ENCODE assay signal across 8 cellular contexts in the genomic region with DNA sequence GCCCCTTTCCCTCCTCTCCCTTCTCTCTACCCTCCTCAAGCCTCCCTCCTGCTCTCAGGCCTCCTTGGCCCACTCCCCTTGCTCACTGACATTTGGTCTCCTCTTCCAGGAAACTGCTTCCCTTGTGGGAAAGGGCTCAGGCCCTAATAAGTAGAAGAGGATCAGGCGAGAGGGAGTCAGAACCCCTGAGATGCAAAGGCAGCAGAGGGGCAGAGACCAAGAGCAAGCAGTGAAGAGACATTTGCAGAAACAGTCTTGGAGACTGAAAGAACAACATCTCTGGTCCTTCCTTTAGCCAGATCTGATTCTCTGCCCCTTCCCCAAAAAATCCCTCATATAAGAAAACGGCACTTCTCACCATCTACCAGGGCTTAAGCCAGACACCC. TPM values are rescaled to one million over a fixed set of nuclear protein-coding genes. Genes with fewer than 3 reads are reported as not detected.
A peak's percentile ranks its signal among the peaks of the same experiment; 100 is the strongest.
DNase-seq lines count a peak whose midpoint lies in the region; ATAC-seq, FAIRE-seq and TF ChIP-seq lines count a peak whose summit lies in the region.

No MANE protein-coding gene starts in this region.

- no peak for ATAC-seq in activated CD4-positive, alpha-beta T cell treated with anti-CD3 and anti-CD28 coated beads for 36 hours
- ATAC-seq in HG03045 (IDR thresholded peaks at IDR 0.05; ENCODE audit: unreplicated experiment), result no peak

- peak overlapping the region; percentile 72 for H3K4me2 ChIP-seq in keratinocyte (ENCODE audit: control insufficient read depth, extremely low read depth, insufficient read depth, low read depth, low read length)

- peaks cover 4% of the 10 kb centered on the region for H4K20me1 ChIP-seq in keratinocyte (ENCODE audit: control insufficient read depth, extremely low read depth, insufficient read depth, low read length)

- DNase-seq in activated CD4-positive, alpha-beta T cell treated with anti-CD3 and anti-CD28 coated beads for 36 hours, result peak; percentile 19
- no peak for DNase-seq in activated CD4-positive, alpha-beta T cell treated with anti-CD3 and anti-CD28 coated beads for 1 hour
- DNase-seq in adipocyte (ENCODE audit: low read depth), result peak; percentile 43
- no peak for DNase-seq in keratinocyte (ENCODE audit: low read depth, low spot score)
- DNase-seq in suprapubic skin (ENCODE audit: low spot score in 2 of 2), result no peak
- DNase-seq in SK-N-DZ (ENCODE audit: low spot score), result no peak
- no peak for DNase-seq in stimulated activated CD4-positive, alpha-beta T cell treated with anti-CD3 and anti-CD28 coated beads, Interleukin-15, amount 100 ng/mL, for 24 hours

- TF ChIP-seq POLR2A in suprapubic skin (IDR thresholded peaks at IDR 0.05), result no peak

- H3K9me3 Mint-ChIP-seq in activated CD4-positive, alpha-beta T cell treated with anti-CD3 and anti-CD28 coated beads for 36 hours (ENCODE audit: low read depth), result no peaks in the 10 kb centered on the region

- H3K4me1 ChIP-seq in adipocyte (ENCODE audit: control insufficient read depth, insufficient read depth, low read length) (peaks cover 47% of the 10 kb centered on the region), keratinocyte (ENCODE audit: control insufficient read depth, extremely low read depth, insufficient read depth, low read length) (peaks cover 24% of the 10 kb centered on the region), suprapubic skin (peaks cover 53% of the 10 kb centered on the region)

- H3K9me3 ChIP-seq in adipocyte (ENCODE audit: control insufficient read depth, low read length), result no peaks in the 10 kb centered on the region
- H3K9me3 ChIP-seq in keratinocyte (ENCODE audit: control insufficient read depth, low read depth, low read length), result no peaks in the 10 kb centered on the region
- no peaks in the 10 kb centered on the region for H3K9me3 ChIP-seq in suprapubic skin

- no peak overlapping the region for H2AFZ ChIP-seq in keratinocyte (ENCODE audit: control insufficient read depth, low read length)

- H3K27me3 ChIP-seq in adipocyte (replicated peaks; ENCODE audit: control insufficient read depth, insufficient read depth, low read length) (no peaks in the 10 kb centered on the region), keratinocyte (ENCODE audit: control insufficient read depth, extremely low read depth, insufficient read depth, low read length) (no peaks in the 10 kb centered on the region), suprapubic skin (no peaks in the 10 kb centered on the region)

- H3K4me1 Mint-ChIP-seq in activated CD4-positive, alpha-beta T cell treated with anti-CD3 and anti-CD28 coated beads for 36 hours, result peaks cover 36% of the 10 kb centered on the region

- CTCF ChIA-PET in activated CD4-positive, alpha-beta T cell treated with anti-CD3 and anti-CD28 coated beads for 36 hours (lab: Charles Lee), result interaction anchor here (1.0 to 2.3 kb wide), 5 partner anchors 9 to 23 kb away, joined by 4 to 79 read pairs (median 26); a partner anchor contains a TSS

- no peak for FAIRE-seq in keratinocyte (lab: Jason Lieb, UNC)

- H3K27ac ChIP-seq in keratinocyte (ENCODE audit: control insufficient read depth, insufficient read depth, low read length) (peak overlapping the region; percentile 88), suprapubic skin (peak overlapping the region; percentile 100)

- H3K27ac Mint-ChIP-seq in activated CD4-positive, alpha-beta T cell treated with anti-CD3 and anti-CD28 coated beads for 36 hours, result peak overlapping the region; percentile 92

- peaks cover 15% of the 10 kb centered on the region for H3K36me3 ChIP-seq in adipocyte (ENCODE audit: control insufficient read depth, insufficient read depth, low read length, severe bottlenecking)
- H3K36me3 ChIP-seq in keratinocyte (ENCODE audit: control insufficient read depth in 2 of 2, extremely low read depth in 1 of 2, insufficient read depth in 2 of 2, low read length in 2 of 2), result peaks cover 6 to 14% of the 10 kb centered on the region in 2 experiments
- H3K36me3 ChIP-seq in suprapubic skin, result peaks cover 22% of the 10 kb centered on the region

- POLR2A ChIA-PET in activated CD4-positive, alpha-beta T cell treated with anti-CD3 and anti-CD28 coated beads for 36 hours (lab: Charles Lee), result interaction anchor here (1.4 to 2.3 kb wide), 4 partner anchors 9 to 25 kb away, joined by 4 to 22 read pairs (median 16); a partner anchor contains a TSS

- H3K27me3 Mint-ChIP-seq in activated CD4-positive, alpha-beta T cell treated with anti-CD3 and anti-CD28 coated beads for 36 hours, result no peaks in the 10 kb centered on the region

- dilution Hi-C loops in keratinocyte (cut with MboI; ENCODE audit: extremely low pct_ligation_motif_present, low sequenced_read_pairs), result no loop called here

- TF ChIP-seq EP300 in suprapubic skin (IDR thresholded peaks at IDR 0.05), result no peak

- H3K9ac ChIP-seq in adipocyte (ENCODE audit: low read length), result peak overlapping the region; percentile 100
- H3K9ac ChIP-seq in keratinocyte (ENCODE audit: control insufficient read depth, extremely low read depth, insufficient read depth, low read length), result peak overlapping the region; percentile 93

- H3K4me3 ChIP-seq in adipocyte (ENCODE audit: low read length) (peak overlapping the region; percentile 99), keratinocyte (ENCODE audit: control insufficient read depth in 2 of 3, extremely low read depth in 1 of 3, insufficient read depth in 2 of 3, low read depth in 1 of 3, low read length in 3 of 3) (peak overlapping the region in 2 of 3 experiments; percentile 2 to 26), suprapubic skin (peak overlapping the region; percentile 93)

- H3K9me1 ChIP-seq in keratinocyte (ENCODE audit: control insufficient read depth, extremely low read depth, insufficient read depth, low read length), result no peaks in the 10 kb centered on the region

- H3K4me3 Mint-ChIP-seq in activated CD4-positive, alpha-beta T cell treated with anti-CD3 and anti-CD28 coated beads for 36 hours, result peak overlapping the region; percentile 73

- intact Hi-C loops in activated CD4-positive, alpha-beta T cell treated with anti-CD3 and anti-CD28 coated beads for 36 hours (cut with DNase I, micrococcal nuclease), result loop anchor here in 1 of 2 experiments (1.0 kb wide), 1 partner anchor 379 kb away; no protein-coding TSS in a partner anchor

- peaks cover 42% of the 10 kb centered on the region for H3K36me3 Mint-ChIP-seq in activated CD4-positive, alpha-beta T cell treated with anti-CD3 and anti-CD28 coated beads for 36 hours (ENCODE audit: low read depth)

- peaks cover 24% of the 10 kb centered on the region for H3K79me2 ChIP-seq in keratinocyte (ENCODE audit: control insufficient read depth, insufficient read depth, low read length)

- 35% methylated on average over 2 of the region's 2 CpGs for WGBS in suprapubic skin

- TF ChIP-seq CTCF in keratinocyte (optimal IDR thresholded peaks at IDR 0.05 in 1 of 3, IDR thresholded peaks at IDR 0.05 in 1 of 3, conservative IDR thresholded peaks at IDR 0.05 in 1 of 3; ENCODE audit: extremely low read depth in 1 of 3, insufficient read depth in 2 of 3, low read length in 3 of 3), result no peak
- no peak for TF ChIP-seq CTCF in suprapubic skin (IDR thresholded peaks at IDR 0.05)

RNA-seq across cellular contexts. Expression of a gene that starts 1.9 kb away (rescaled TPM):
- total RNA-seq in activated CD4-positive, alpha-beta T cell treated with anti-CD3 and anti-CD28 coated beads for 36 hours, result 10 to 100 TPM; 46.0 to 65.5 TPM
- polyA plus RNA-seq in keratinocyte, result 3.6 to 6.4 TPM (median 5.2 TPM) in 3 replicates
- 2.9 TPM for polyA plus RNA-seq in keratinocyte (2011; ENCODE audit: low read depth)
- 2.6 and 2.8 TPM in 2 replicates for polyA plus RNA-seq in keratinocyte (2011; cell fraction: cytosol; rRNA removed)
- 20.5 and 27.7 TPM in 2 replicates for polyA plus RNA-seq in keratinocyte (2011; cell fraction: nucleus; rRNA removed)
- 4.8 and 12.2 TPM in 2 replicates for polyA plus RNA-seq in keratinocyte (2012; ENCODE audit: low replicate concordance)
- 6.0 to 50.0 TPM (median 6.2 TPM) in 3 replicates for polyA minus RNA-seq in keratinocyte
- 9.0 TPM for polyA minus RNA-seq in keratinocyte (2011; cell fraction: cytosol; rRNA and poly(A)+ RNA removed)
- polyA minus RNA-seq in keratinocyte (2011; cell fraction: nucleus; rRNA and poly(A)+ RNA removed), result 12.6 and 12.8 TPM in 2 replicates
- 10 to 100 TPM in 1 of 4 donors, 1 to 10 TPM in 3; 6.4 to 29.9 (median 7.7) TPM for total RNA-seq in suprapubic skin
- polyA plus RNA-seq in SK-N-DZ (2014; cell fraction: cytosol; rRNA removed), result 6.1 and 6.7 TPM in 2 replicates
- 45.7 and 55.9 TPM in 2 replicates for polyA plus RNA-seq in SK-N-DZ (2014; cell fraction: nucleus; rRNA removed)

RNA-seq across cellular contexts. Expression of a gene that starts 4.0 kb away (rescaled TPM):
- total RNA-seq in activated CD4-positive, alpha-beta T cell treated with anti-CD3 and anti-CD28 coated beads for 36 hours, result 10 to 100 TPM; 69.1 to 69.3 TPM
- polyA plus RNA-seq in keratinocyte, result 10.4 to 14.2 TPM (median 12.8 TPM) in 3 replicates
- polyA plus RNA-seq in keratinocyte (2011; ENCODE audit: low read depth), result 66.8 TPM
- 11.3 and 17.9 TPM in 2 replicates for polyA plus RNA-seq in keratinocyte (2011; cell fraction: cytosol; rRNA removed)
- 93.2 and 153 TPM in 2 replicates for polyA plus RNA-seq in keratinocyte (2011; cell fraction: nucleus; rRNA removed)
- 35.1 and 305 TPM in 2 replicates for polyA plus RNA-seq in keratinocyte (2012; ENCODE audit: low replicate concordance)
- 6.3 to 18.5 TPM (median 9.8 TPM) in 3 replicates for polyA minus RNA-seq in keratinocyte
- polyA minus RNA-seq in keratinocyte (2011; cell fraction: cytosol; rRNA and poly(A)+ RNA removed), result 40.3 TPM
- 35.3 and 40.7 TPM in 2 replicates for polyA minus RNA-seq in keratinocyte (2011; cell fraction: nucleus; rRNA and poly(A)+ RNA removed)
- total RNA-seq in suprapubic skin, result 100 to 1,000 TPM; 426 to 850 (median 540) TPM
- polyA plus RNA-seq in SK-N-DZ (2014; cell fraction: cytosol; rRNA removed), result 0.05 and 0.12 TPM in 2 replicates
- 0.25 and 3.2 TPM in 2 replicates for polyA plus RNA-seq in SK-N-DZ (2014; cell fraction: nucleus; rRNA removed)

RNA-seq across cellular contexts. Expression of a gene that starts 19.4 kb away (rescaled TPM):
- total RNA-seq in activated CD4-positive, alpha-beta T cell treated with anti-CD3 and anti-CD28 coated beads for 36 hours, result 10 to 100 TPM; 24.0 to 34.6 TPM
- polyA plus RNA-seq in keratinocyte, result 14.7 to 18.8 TPM (median 18.2 TPM) in 3 replicates
- 20.0 TPM for polyA plus RNA-seq in keratinocyte (2011; ENCODE audit: low read depth)
- polyA plus RNA-seq in keratinocyte (2011; cell fraction: cytosol; rRNA removed), result 18.8 and 23.9 TPM in 2 replicates
- polyA plus RNA-seq in keratinocyte (2011; cell fraction: nucleus; rRNA removed), result 15.6 and 18.3 TPM in 2 replicates
- polyA plus RNA-seq in keratinocyte (2012; ENCODE audit: low replicate concordance), result 9.2 and 15.5 TPM in 2 replicates
- polyA minus RNA-seq in keratinocyte, result 18.8 to 47.0 TPM (median 20.1 TPM) in 3 replicates
- 17.8 TPM for polyA minus RNA-seq in keratinocyte (2011; cell fraction: cytosol; rRNA and poly(A)+ RNA removed)
- polyA minus RNA-seq in keratinocyte (2011; cell fraction: nucleus; rRNA and poly(A)+ RNA removed), result 6.0 and 8.5 TPM in 2 replicates
- 10 to 100 TPM; 36.3 to 57.8 (median 48.0) TPM for total RNA-seq in suprapubic skin
- 22.6 and 23.4 TPM in 2 replicates for polyA plus RNA-seq in SK-N-DZ (2014; cell fraction: cytosol; rRNA removed)
- 5.6 and 6.3 TPM in 2 replicates for polyA plus RNA-seq in SK-N-DZ (2014; cell fraction: nucleus; rRNA removed)

RNA-seq across cellular contexts. Expression of a gene that starts 19.7 kb away (rescaled TPM):
- 10 to 100 TPM; 40.4 to 54.2 TPM for total RNA-seq in activated CD4-positive, alpha-beta T cell treated with anti-CD3 and anti-CD28 coated beads for 36 hours
- 30.7 to 53.3 TPM (median 39.4 TPM) in 3 replicates for polyA plus RNA-seq in keratinocyte
- polyA plus RNA-seq in keratinocyte (2011; ENCODE audit: low read depth), result 42.1 TPM
- 37.7 and 48.7 TPM in 2 replicates for polyA plus RNA-seq in keratinocyte (2011; cell fraction: cytosol; rRNA removed)
- 52.1 and 61.1 TPM in 2 replicates for polyA plus RNA-seq in keratinocyte (2011; cell fraction: nucleus; rRNA removed)
- 40.2 and 49.3 TPM in 2 replicates for polyA plus RNA-seq in keratinocyte (2012; ENCODE audit: low replicate concordance)
- polyA minus RNA-seq in keratinocyte, result 19.4 to 34.4 TPM (median 29.8 TPM) in 3 replicates
- 32.2 TPM for polyA minus RNA-seq in keratinocyte (2011; cell fraction: cytosol; rRNA and poly(A)+ RNA removed)
- 21.0 and 24.5 TPM in 2 replicates for polyA minus RNA-seq in keratinocyte (2011; cell fraction: nucleus; rRNA and poly(A)+ RNA removed)
- total RNA-seq in suprapubic skin, result 10 to 100 TPM; 24.8 to 42.4 (median 35.4) TPM
- polyA plus RNA-seq in SK-N-DZ (2014; cell fraction: cytosol; rRNA removed), result 22.7 and 24.5 TPM in 2 replicates
- 20.1 and 24.0 TPM in 2 replicates for polyA plus RNA-seq in SK-N-DZ (2014; cell fraction: nucleus; rRNA removed)

RNA-seq across cellular contexts. Expression of a gene that starts 25.1 kb away (rescaled TPM):
- total RNA-seq in activated CD4-positive, alpha-beta T cell treated with anti-CD3 and anti-CD28 coated beads for 36 hours, result 1,000 to 10,000 TPM; 3,146 to 3,331 TPM
- 1,323 to 2,302 TPM (median 1,614 TPM) in 3 replicates for polyA plus RNA-seq in keratinocyte
- 343 TPM for polyA plus RNA-seq in keratinocyte (2011; ENCODE audit: low read depth)
- 1,568 and 2,617 TPM in 2 replicates for polyA plus RNA-seq in keratinocyte (2011; cell fraction: cytosol; rRNA removed)
- 776 and 828 TPM in 2 replicates for polyA plus RNA-seq in keratinocyte (2011; cell fraction: nucleus; rRNA removed)
- polyA plus RNA-seq in keratinocyte (2012; ENCODE audit: low replicate concordance), result 2,774 and 3,181 TPM in 2 replicates
- 1,316 to 1,952 TPM (median 1,376 TPM) in 3 replicates for polyA minus RNA-seq in keratinocyte
- 2,828 TPM for polyA minus RNA-seq in keratinocyte (2011; cell fraction: cytosol; rRNA and poly(A)+ RNA removed)
- 277 and 290 TPM in 2 replicates for polyA minus RNA-seq in keratinocyte (2011; cell fraction: nucleus; rRNA and poly(A)+ RNA removed)
- 1,000 to 10,000 TPM; 1,096 to 2,035 (median 1,787) TPM for total RNA-seq in suprapubic skin
- 33.7 and 54.4 TPM in 2 replicates for polyA plus RNA-seq in SK-N-DZ (2014; cell fraction: cytosol; rRNA removed)
- polyA plus RNA-seq in SK-N-DZ (2014; cell fraction: nucleus; rRNA removed), result 34.5 and 39.1 TPM in 2 replicates

Comparison
In these comparisons a context has a peak if more than half of its experiments do, and no peak if none do; other contexts are left out.
1. DNase-seq: peak in activated CD4-positive, alpha-beta T cell treated with anti-CD3 and anti-CD28 coated beads for 36 hours (single experiment) and adipocyte (single experiment); none in activated CD4-positive, alpha-beta T cell treated with anti-CD3 and anti-CD28 coated beads for 1 hour (single experiment), keratinocyte (single experiment), suprapubic skin (0 of 2), SK-N-DZ (single experiment) and stimulated activated CD4-positive, alpha-beta T cell treated with anti-CD3 and anti-CD28 coated beads, Interleukin-15, amount 100 ng/mL, for 24 hours (single experiment).
2. H3K4me3 ChIP-seq: peak in every context shown above with its lines; median percentile 99 in adipocyte; 93 in suprapubic skin; 14 in keratinocyte.
3. RNA of a gene that starts 4.0 kb away (total RNA-seq): 426 to 850 TPM in suprapubic skin; 69.1 to 69.3 TPM in activated CD4-positive, alpha-beta T cell treated with anti-CD3 and anti-CD28 coated beads for 36 hours; every median in the first group is over 4 times any median in the second.